8 cellular contexts compared by ENCODE assay signal in the genomic region with DNA sequence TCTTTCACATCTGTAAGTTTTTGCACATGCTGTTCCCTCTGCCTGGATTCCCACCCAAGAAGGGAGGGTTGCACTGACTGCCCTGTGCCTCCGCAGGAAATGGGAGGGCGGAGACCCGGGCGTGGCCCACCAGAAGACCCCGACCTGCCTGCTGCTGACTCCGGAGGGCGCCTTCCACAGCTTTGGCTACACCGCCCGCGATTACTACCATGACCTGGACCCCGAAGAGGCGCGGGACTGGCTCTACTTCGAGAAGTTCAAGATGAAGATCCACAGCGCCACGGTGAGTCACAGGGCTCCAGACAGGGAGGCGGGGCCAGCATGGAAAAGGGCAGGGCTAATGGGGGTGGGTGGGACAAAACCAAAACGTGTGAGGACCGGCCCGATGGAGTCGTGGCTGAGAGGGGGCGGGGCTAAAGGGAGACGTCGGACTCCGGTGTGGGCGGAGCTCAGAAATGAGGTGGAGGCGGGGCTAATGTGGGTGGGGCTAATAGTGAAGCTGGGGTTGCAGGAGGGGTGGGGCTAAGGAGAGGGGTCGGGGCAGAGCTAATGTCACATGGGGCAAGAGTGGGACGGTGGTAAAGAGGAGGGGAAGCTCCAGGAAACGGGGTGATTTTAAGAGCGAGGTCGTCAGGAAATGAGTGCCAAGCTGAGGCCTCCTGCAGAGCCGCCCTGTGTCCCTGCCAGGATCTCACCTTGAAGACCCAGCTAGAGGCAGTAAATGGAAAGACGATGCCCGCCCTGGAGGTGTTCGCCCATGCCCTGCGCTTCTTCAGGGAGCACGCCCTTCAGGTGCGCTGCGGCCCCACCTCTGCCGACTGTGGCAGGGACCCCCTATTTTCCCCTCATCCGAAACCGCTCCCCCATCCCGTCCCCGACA. TPM values are rescaled to one million over a fixed set of nuclear protein-coding genes. Genes with fewer than 3 reads are reported as not detected.
DNase-seq lines count a peak whose midpoint lies in the region; ATAC-seq and TF ChIP-seq lines count a peak whose summit lies in the region.

No MANE protein-coding gene starts in this region.

- H3K27me3 Mint-ChIP-seq in activated naive CD4-positive, alpha-beta T cell treated with anti-CD3 and anti-CD28 coated beads, Interleukin-2, amount 50 U/mL, for 24 hours = peaks cover 1% of the 10 kb centered on the region

- H3K4me3 Mint-ChIP-seq in activated naive CD4-positive, alpha-beta T cell treated with anti-CD3 and anti-CD28 coated beads, Interleukin-2, amount 50 U/mL, for 24 hours = peak overlapping the region; percentile 66

- POLR2A ChIA-PET in SK-N-SH (lab: Yijun Ruan, JAX) = no interaction called here

- H3K4me1 Mint-ChIP-seq in activated naive CD4-positive, alpha-beta T cell treated with anti-CD3 and anti-CD28 coated beads, Interleukin-2, amount 50 U/mL, for 24 hours = peaks cover 8% of the 10 kb centered on the region

- H3K4me2 ChIP-seq in SK-N-SH = no peak overlapping the region

- no peak overlapping the region for H3K9ac ChIP-seq in SK-N-SH
- H3K9ac ChIP-seq in iPS-15b (ENCODE audit: low read depth, low read length) = peak overlapping the region; percentile 74

- no peaks in the 10 kb centered on the region for H3K36me3 Mint-ChIP-seq in activated naive CD4-positive, alpha-beta T cell treated with anti-CD3 and anti-CD28 coated beads, Interleukin-2, amount 50 U/mL, for 24 hours

- H3K9me3 Mint-ChIP-seq in activated naive CD4-positive, alpha-beta T cell treated with anti-CD3 and anti-CD28 coated beads, Interleukin-2, amount 50 U/mL, for 24 hours = no peaks in the 10 kb centered on the region

- 51% methylated on average over 40 of the region's 45 CpGs for WGBS in SK-N-SH (ENCODE audit: low lambda C conversion rate)

- H3K4me1 ChIP-seq in SK-N-SH (ENCODE audit: control insufficient read depth in 1 of 2, insufficient read depth in 2 of 2, low read depth in 1 of 2, low read length in 1 of 2) = peaks cover 0 to 21% of the 10 kb centered on the region in 2 experiments; a peak in 1 of 4 replicates
- no peaks in the 10 kb centered on the region for H3K4me1 ChIP-seq in iPS-15b (ENCODE audit: control insufficient read depth, insufficient read depth, low read length)

- no peaks in the 10 kb centered on the region for H3K79me2 ChIP-seq in SK-N-SH (ENCODE audit: insufficient read depth)

- DNase-seq in SIG-M5 treated with dmso at 0.1 percent for 504 hours (lab: John Stamatoyannopoulos, UW; ENCODE audit: unreplicated experiment) (peak; percentile 69), SIG-M5 (lab: John Stamatoyannopoulos, UW) (no peak), SK-N-SH (peak; percentile 90), HCEC 1CT (no peak)
- peak; percentile 71 to 72 for DNase-seq in stimulated activated CD4-positive, alpha-beta T cell treated with anti-CD3 and anti-CD28 coated beads, Interleukin-4, amount 100 ng/mL, for 48 hours (ENCODE audit: low read depth in 2 of 2)

- TF ChIP-seq RAD21 in SK-N-SH (IDR thresholded peaks at IDR 0.05; ENCODE audit: low read length) = no peak

- no peak overlapping the region for H3K27ac ChIP-seq in SK-N-SH (ENCODE audit: low read depth in 2 of 2, low read length in 1 of 2)

- H3K36me3 ChIP-seq in SK-N-SH (replicated peaks in 1 of 2; ENCODE audit: control insufficient read depth in 1 of 2, insufficient read depth in 2 of 2, low read length in 1 of 2) (no peaks in the 10 kb centered on the region), iPS-15b (ENCODE audit: control insufficient read depth, insufficient read depth, low read length) (no peaks in the 10 kb centered on the region)

- H3K9me2 ChIP-seq in SK-N-SH = no peaks in the 10 kb centered on the region

- no peaks in the 10 kb centered on the region for H4K20me1 ChIP-seq in SK-N-SH (ENCODE audit: insufficient read depth)

- H2AFZ ChIP-seq in SK-N-SH (ENCODE audit: low read depth) = no peak overlapping the region

- CTCF ChIA-PET in SK-N-SH (lab: Yijun Ruan, JAX) = interaction anchor here (1.2 to 7.6 kb wide), 8 partner anchors 10 to 110 kb away, joined by 3 to 60 read pairs (median 6); partner anchors contain the start of genes ADISSP and SIGLEC1

- H3K4me3 ChIP-seq in SK-N-SH (ENCODE audit: low read depth in 2 of 2, low read length in 1 of 2) (peak overlapping the region in 1 of 2 experiments; percentile 34; a peak in 2 of 4 replicates), iPS-15b (ENCODE audit: low read depth, low read length) (peak overlapping the region; percentile 75)

- no peaks in the 10 kb centered on the region for H3K27me3 ChIP-seq in SK-N-SH (ENCODE audit: insufficient read depth)
- H3K27me3 ChIP-seq in iPS-15b (ENCODE audit: control insufficient read depth, insufficient read depth, low read length) = peaks cover 44% of the 10 kb centered on the region

- no peak for TF ChIP-seq CTCF in SK-N-SH (IDR thresholded peaks at IDR 0.05)

- TF ChIP-seq EP300 in SK-N-SH (IDR thresholded peaks at IDR 0.05; ENCODE audit: borderline replicate concordance in 1 of 2, low read depth in 1 of 2, low read length in 1 of 2) = no peak

- H3K9me3 ChIP-seq in SK-N-SH (no peaks in the 10 kb centered on the region), iPS-15b (ENCODE audit: control insufficient read depth, insufficient read depth, low read length) (no peaks in the 10 kb centered on the region)

- ATAC-seq in HG03571 (IDR thresholded peaks at IDR 0.05; ENCODE audit: unreplicated experiment) = no peak

- no peaks in the 10 kb centered on the region for H3F3A ChIP-seq in SK-N-SH (replicated peaks; ENCODE audit: insufficient read depth)

- no peak overlapping the region for H3K27ac Mint-ChIP-seq in activated naive CD4-positive, alpha-beta T cell treated with anti-CD3 and anti-CD28 coated beads, Interleukin-2, amount 50 U/mL, for 24 hours

TF ChIP-seq in SK-N-SH, 30 proteins besides CTCF, POLR2A, EP300 and RAD21:
- TF ChIP-seq, protein P1, sequence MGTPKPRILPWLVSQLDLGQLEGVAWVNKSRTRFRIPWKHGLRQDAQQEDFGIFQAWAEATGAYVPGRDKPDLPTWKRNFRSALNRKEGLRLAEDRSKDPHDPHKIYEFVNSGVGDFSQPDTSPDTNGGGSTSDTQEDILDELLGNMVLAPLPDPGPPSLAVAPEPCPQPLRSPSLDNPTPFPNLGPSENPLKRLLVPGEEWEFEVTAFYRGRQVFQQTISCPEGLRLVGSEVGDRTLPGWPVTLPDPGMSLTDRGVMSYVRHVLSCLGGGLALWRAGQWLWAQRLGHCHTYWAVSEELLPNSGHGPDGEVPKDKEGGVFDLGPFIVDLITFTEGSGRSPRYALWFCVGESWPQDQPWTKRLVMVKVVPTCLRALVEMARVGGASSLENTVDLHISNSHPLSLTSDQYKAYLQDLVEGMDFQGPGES (IDR thresholded peaks at IDR 0.05; ENCODE audit: low read depth, low read length) = no peak
- TF ChIP-seq, protein P2, sequence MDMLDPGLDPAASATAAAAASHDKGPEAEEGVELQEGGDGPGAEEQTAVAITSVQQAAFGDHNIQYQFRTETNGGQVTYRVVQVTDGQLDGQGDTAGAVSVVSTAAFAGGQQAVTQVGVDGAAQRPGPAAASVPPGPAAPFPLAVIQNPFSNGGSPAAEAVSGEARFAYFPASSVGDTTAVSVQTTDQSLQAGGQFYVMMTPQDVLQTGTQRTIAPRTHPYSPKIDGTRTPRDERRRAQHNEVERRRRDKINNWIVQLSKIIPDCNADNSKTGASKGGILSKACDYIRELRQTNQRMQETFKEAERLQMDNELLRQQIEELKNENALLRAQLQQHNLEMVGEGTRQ (IDR thresholded peaks at IDR 0.05; ENCODE audit: borderline replicate concordance, low read depth, low read length) = no peak
- TF ChIP-seq MAX (IDR thresholded peaks at IDR 0.05; ENCODE audit: low read depth) (no peak), SIN3A (IDR thresholded peaks at IDR 0.05; ENCODE audit: borderline replicate concordance, low read depth, low read length) (no peak), TEAD4 (IDR thresholded peaks at IDR 0.05; ENCODE audit: borderline replicate concordance, insufficient read depth) (no peak), TAF1 (IDR thresholded peaks at IDR 0.05; ENCODE audit: borderline replicate concordance, low read depth, low read length) (no peak), MEF2A (IDR thresholded peaks at IDR 0.05; ENCODE audit: borderline replicate concordance, low read depth) (no peak), SMC3 (IDR thresholded peaks at IDR 0.05; ENCODE audit: low read depth, low read length) (no peak), FOXM1 (IDR thresholded peaks at IDR 0.05; ENCODE audit: low read depth) (no peak), FOXJ3 (CRISPR knock-in tag; IDR thresholded peaks at IDR 0.05) (no peak), CHD2 (IDR thresholded peaks at IDR 0.05; ENCODE audit: low read length, partially characterized antibody) (no peak), RCOR1 (IDR thresholded peaks at IDR 0.05; ENCODE audit: low read length) (no peak)

RNA-seq across cellular contexts. Expression of gene HSPA12B, which starts 12.6 kb away (rescaled TPM):
- 0.24 and 0.46 TPM in 2 replicates for polyA plus RNA-seq in SK-N-SH (2012; rRNA removed)
- polyA plus RNA-seq in SK-N-SH (2012; cell fraction: cytosol; rRNA removed) = 0.17 and 0.22 TPM in 2 replicates
- polyA plus RNA-seq in SK-N-SH (2012; cell fraction: nucleus; rRNA removed) = 0.44 and 0.52 TPM in 2 replicates

RNA-seq across cellular contexts. Expression of gene ADISSP, which starts 22.5 kb away (rescaled TPM):
- polyA plus RNA-seq in SK-N-SH (2012; rRNA removed) = 59.9 and 73.9 TPM in 2 replicates
- polyA plus RNA-seq in SK-N-SH (2012; cell fraction: cytosol; rRNA removed) = 31.6 and 54.9 TPM in 2 replicates
- 36.1 and 49.8 TPM in 2 replicates for polyA plus RNA-seq in SK-N-SH (2012; cell fraction: nucleus; rRNA removed)

RNA-seq across cellular contexts. Expression of gene SIGLEC1, which starts 32.6 kb away (rescaled TPM):
- not detected in 2 replicates for polyA plus RNA-seq in SK-N-SH (2012; rRNA removed)
- not detected in 2 replicates for polyA plus RNA-seq in SK-N-SH (2012; cell fraction: cytosol; rRNA removed)
- 0.01 TPM in 2 replicates for polyA plus RNA-seq in SK-N-SH (2012; cell fraction: nucleus; rRNA removed)

RNA-seq across cellular contexts. Expression of gene SPEF1, which starts 36.2 kb away (rescaled TPM):
- polyA plus RNA-seq in SK-N-SH (2012; rRNA removed) = 1.6 and 1.8 TPM in 2 replicates
- 1.1 and 1.4 TPM in 2 replicates for polyA plus RNA-seq in SK-N-SH (2012; cell fraction: cytosol; rRNA removed)
- 4.5 and 5.8 TPM in 2 replicates for polyA plus RNA-seq in SK-N-SH (2012; cell fraction: nucleus; rRNA removed)

RNA-seq across cellular contexts. Expression of gene CENPB, which starts 41.5 kb away (rescaled TPM):
- polyA plus RNA-seq in SK-N-SH (2012; rRNA removed) = 37.6 and 41.2 TPM in 2 replicates
- 29.8 and 39.9 TPM in 2 replicates for polyA plus RNA-seq in SK-N-SH (2012; cell fraction: cytosol; rRNA removed)
- 26.3 and 35.2 TPM in 2 replicates for polyA plus RNA-seq in SK-N-SH (2012; cell fraction: nucleus; rRNA removed)

Comparison
In these comparisons a context has a peak if more than half of its experiments do, and no peak if none do; other contexts are left out.
1. DNase-seq: peak in SIG-M5 treated with dmso at 0.1 percent for 504 hours (single experiment), SK-N-SH (single experiment) and stimulated activated CD4-positive, alpha-beta T cell treated with anti-CD3 and anti-CD28 coated beads, Interleukin-4, amount 100 ng/mL, for 48 hours (2 of 2); none in SIG-M5 (single experiment) and HCEC 1CT (single experiment).